Comparison of ENCODE assay signal across 31 cellular contexts in genomic region chr11:121326230-121326629, GRCh38.
"Had no signal": no experiment of that assay in that cellular context is flagged by ENCODE, and none has a peak within 500 bp of the region (broad histone marks: within the 10 kb centered on the region; RNA-seq: fewer than 3 reads in every experiment).

No MANE protein-coding gene starts in this region.

- DNase-seq: activated CD4-positive, alpha-beta memory T cell treated with anti-CD3 and anti-CD28 coated beads, Interleukin-2, amount 10 ng/mL, durations not matched to agents 7 days and 5 days; activated CD4-positive, alpha-beta T cell treated with anti-CD3 and anti-CD28 coated beads for 1 hour; activated CD4-positive, alpha-beta T cell treated with anti-CD3 and anti-CD28 coated beads for 4 hours; activated CD4-positive, alpha-beta T cell treated with anti-CD3 and anti-CD28 coated beads, Interleukin-2, amount 10 ng/mL, durations not matched to agents 7 days and 5 days; activated CD4-positive, alpha-beta T cell treated with anti-CD3 and anti-CD28 coated beads, Interleukin-2, amount 50 U/mL, for 4 hours; activated CD8-positive, alpha-beta memory T cell treated with anti-CD3 and anti-CD28 coated beads, Interleukin-2, amount 50 U/mL, for 48 hours; activated gamma-delta T cell; activated naive CD4-positive, alpha-beta T cell; activated naive CD4-positive, alpha-beta T cell treated with anti-CD3 and anti-CD28 coated beads, Interleukin-2, amount 10 ng/mL, durations not matched to agents 7 days and 5 days; activated naive CD8-positive, alpha-beta T cell treated with anti-CD3 and anti-CD28 coated beads, Interleukin-2, amount 10 ng/mL, durations not matched to agents 7 days and 5 days; activated T-cell treated with anti-CD3 and anti-CD28 coated beads for 4 hours; activated T-cell treated with anti-CD3 and anti-CD28 coated beads, Interleukin-2, amount 50 U/mL, for 24 hours; activated T-cell treated with anti-CD3 and anti-CD28 coated beads, Interleukin-2, amount 50 U/mL, for 72 hours; dorsolateral prefrontal cortex; effector memory CD4-positive, alpha-beta T cell; endodermal cell; foreskin keratinocyte; gastrocnemius medialis; glutamatergic neuron; heart left ventricle; T-helper 2 cell had no signal

- H3K9me3 ChIP-seq: ascending aorta, gastrocnemius medialis, heart left ventricle had no signal

- H3K27me3 Mint-ChIP-seq: activated T-cell treated with anti-CD3 and anti-CD28 coated beads, Interleukin-2, amount 50 U/mL, for 24 hours had no signal

- ATAC-seq: activated naive CD4-positive, alpha-beta T cell treated with anti-CD3 and anti-CD28 coated beads, Interleukin-2, amount 50 U/mL, for 72 hours; activated T-cell treated with anti-CD3 and anti-CD28 coated beads, Interleukin-2, amount 50 U/mL, for 72 hours; esophagus mucosa; foreskin keratinocyte; gastrocnemius medialis; heart left ventricle; WTC11 had no signal

- FAIRE-seq: bronchial epithelial cell had no signal

- H3K9me3 Mint-ChIP-seq: activated CD4-positive, alpha-beta memory T cell treated with anti-CD3 and anti-CD28 coated beads, Interleukin-2, amount 10 ng/mL, durations not matched to agents 7 days and 5 days; activated CD4-positive, alpha-beta T cell treated with anti-CD3 and anti-CD28 coated beads, Interleukin-2, amount 10 ng/mL, durations not matched to agents 7 days and 5 days; activated naive CD4-positive, alpha-beta T cell treated with anti-CD3 and anti-CD28 coated beads, Interleukin-2, amount 10 ng/mL, durations not matched to agents 7 days and 5 days; activated naive CD4-positive, alpha-beta T cell treated with anti-CD3 and anti-CD28 coated beads, Interleukin-2, amount 50 U/mL, for 72 hours; activated naive CD8-positive, alpha-beta T cell treated with anti-CD3 and anti-CD28 coated beads, Interleukin-2, amount 10 ng/mL, durations not matched to agents 7 days and 5 days; activated T-cell treated with anti-CD3 and anti-CD28 coated beads, Interleukin-2, amount 50 U/mL, for 24 hours; activated T-cell treated with anti-CD3 and anti-CD28 coated beads, Interleukin-2, amount 50 U/mL, for 72 hours; brain; central memory CD8-positive, alpha-beta T cell; dendritic cell treated with granulocyte-macrophage colony-stimulating factor and Interleukin-4, amounts not matched to agents 40 ng/mL and 50 ng/mL, for 4 days; endodermal cell; WTC11 had no signal

- H3K27ac ChIP-seq: ascending aorta, coronary artery, dorsolateral prefrontal cortex, foreskin keratinocyte, gastrocnemius medialis, heart left ventricle, VCaP had no signal

- H3K4me3 ChIP-seq: ascending aorta, coronary artery, dorsolateral prefrontal cortex, gastrocnemius medialis, heart left ventricle had no signal

- H3K36me3 Mint-ChIP-seq: activated naive CD4-positive, alpha-beta T cell treated with anti-CD3 and anti-CD28 coated beads, Interleukin-2, amount 50 U/mL, for 72 hours; brain; WTC11 had no signal

- H3K36me3 ChIP-seq: ascending aorta, gastrocnemius medialis, heart left ventricle had no signal

- H3K4me3 Mint-ChIP-seq: activated CD4-positive, alpha-beta memory T cell treated with anti-CD3 and anti-CD28 coated beads, Interleukin-2, amount 10 ng/mL, durations not matched to agents 7 days and 5 days; activated CD4-positive, alpha-beta T cell treated with anti-CD3 and anti-CD28 coated beads, Interleukin-2, amount 10 ng/mL, durations not matched to agents 7 days and 5 days; activated naive CD4-positive, alpha-beta T cell treated with anti-CD3 and anti-CD28 coated beads, Interleukin-2, amount 10 ng/mL, durations not matched to agents 7 days and 5 days; activated naive CD8-positive, alpha-beta T cell treated with anti-CD3 and anti-CD28 coated beads, Interleukin-2, amount 10 ng/mL, durations not matched to agents 7 days and 5 days; activated T-cell treated with anti-CD3 and anti-CD28 coated beads, Interleukin-2, amount 50 U/mL, for 24 hours; activated T-cell treated with anti-CD3 and anti-CD28 coated beads, Interleukin-2, amount 50 U/mL, for 72 hours; brain; central memory CD8-positive, alpha-beta T cell; dendritic cell treated with granulocyte-macrophage colony-stimulating factor and Interleukin-4, amounts not matched to agents 40 ng/mL and 50 ng/mL, for 4 days; endodermal cell; WTC11 had no signal

- H3K27me3 ChIP-seq: ascending aorta, dorsolateral prefrontal cortex had no signal

- H3K27ac Mint-ChIP-seq: activated CD4-positive, alpha-beta memory T cell treated with anti-CD3 and anti-CD28 coated beads, Interleukin-2, amount 10 ng/mL, durations not matched to agents 7 days and 5 days; activated CD4-positive, alpha-beta T cell treated with anti-CD3 and anti-CD28 coated beads, Interleukin-2, amount 10 ng/mL, durations not matched to agents 7 days and 5 days; activated naive CD4-positive, alpha-beta T cell treated with anti-CD3 and anti-CD28 coated beads, Interleukin-2, amount 10 ng/mL, durations not matched to agents 7 days and 5 days; activated naive CD4-positive, alpha-beta T cell treated with anti-CD3 and anti-CD28 coated beads, Interleukin-2, amount 50 U/mL, for 72 hours; activated naive CD8-positive, alpha-beta T cell treated with anti-CD3 and anti-CD28 coated beads, Interleukin-2, amount 10 ng/mL, durations not matched to agents 7 days and 5 days; activated T-cell treated with anti-CD3 and anti-CD28 coated beads, Interleukin-2, amount 50 U/mL, for 24 hours; activated T-cell treated with anti-CD3 and anti-CD28 coated beads, Interleukin-2, amount 50 U/mL, for 72 hours; brain; endodermal cell; WTC11 had no signal

- H3K4me1 ChIP-seq: ascending aorta, foreskin keratinocyte, gastrocnemius medialis had no signal
